11 cellular contexts compared by ENCODE assay signal in genomic region chr5:143812085-143812705, GRCh38. TPM values are rescaled to one million over a fixed set of nuclear protein-coding genes. Genes with fewer than 3 reads are reported as not detected.
DNase-seq lines count a peak whose midpoint lies in the region; ATAC-seq lines count a peak whose summit lies in the region.
"Had no signal": no experiment of that assay in that cellular context is flagged by ENCODE, and none has a peak within 500 bp of the region (broad histone marks: within the 10 kb centered on the region; RNA-seq: fewer than 3 reads in every experiment).

TSS of gene HMHB1 (plus strand) at chr5:143812161.

- peaks cover 5 to 14% (median 6%) of the 10 kb centered on the region in 3 donors for H3K4me1 Mint-ChIP-seq in IgD-negative memory B cell
- H3K4me1 Mint-ChIP-seq in activated naive CD8-positive, alpha-beta T cell treated with anti-CD3 and anti-CD28 coated beads, Interleukin-2, amount 50 U/mL, for 24 hours, result peaks cover 18% of the 10 kb centered on the region
- H3K4me1 Mint-ChIP-seq: neural crest cell had no signal

- H3K27me3 Mint-ChIP-seq in IgD-negative memory B cell, result peaks cover 3% of the 10 kb centered on the region
- peaks cover 4% of the 10 kb centered on the region for H3K27me3 Mint-ChIP-seq in activated naive CD8-positive, alpha-beta T cell treated with anti-CD3 and anti-CD28 coated beads, Interleukin-2, amount 50 U/mL, for 24 hours

- peak within 1 kb of the TSS in 1 of 3 donors; percentile 84 for H3K27ac Mint-ChIP-seq in IgD-negative memory B cell
- peak within 1 kb of the TSS; percentile 55 for H3K27ac Mint-ChIP-seq in activated naive CD8-positive, alpha-beta T cell treated with anti-CD3 and anti-CD28 coated beads, Interleukin-2, amount 50 U/mL, for 24 hours

- peaks cover 2% of the 10 kb centered on the region for H3K36me3 Mint-ChIP-seq in IgD-negative memory B cell
- no peaks in the 10 kb centered on the region for H3K36me3 Mint-ChIP-seq in activated naive CD8-positive, alpha-beta T cell treated with anti-CD3 and anti-CD28 coated beads, Interleukin-2, amount 50 U/mL, for 24 hours (ENCODE audit: low read depth)

- peak within 1 kb of the TSS in 3 of 4 donors; percentile 30 to 71 (median 70) for H3K4me3 Mint-ChIP-seq in IgD-negative memory B cell
- peak within 1 kb of the TSS; percentile 73 for H3K4me3 Mint-ChIP-seq in activated naive CD8-positive, alpha-beta T cell treated with anti-CD3 and anti-CD28 coated beads, Interleukin-2, amount 50 U/mL, for 24 hours
- H3K4me3 Mint-ChIP-seq: neural crest cell had no signal

- DNase-seq in DMS53 (lab: John Stamatoyannopoulos, UW), result peak; percentile 59
- DNase-seq in activated naive CD8-positive, alpha-beta T cell treated with anti-CD3 and anti-CD28 coated beads, Interleukin-2, amount 50 U/mL, for 24 hours, result no peak
- DNase-seq in SKM-1 treated with dmso at 0.1 percent for 144 hours (lab: John Stamatoyannopoulos, UW; ENCODE audit: unreplicated experiment), result no peak
- DNase-seq in HCEC 1CT, result no peak
- no peak for DNase-seq in NCI-H1105 treated with DMSO at 0.1 percent for 48 hours (lab: John Stamatoyannopoulos, UW)
- DNase-seq in HuH-7 (ENCODE audit: low spot score), result no peak
- DNase-seq: NCI-H2081 treated with DMSO at 0.1 percent for 48 hours; stimulated activated CD4-positive, alpha-beta T cell treated with anti-CD3 and anti-CD28 coated beads, Interleukin-4, amount 100 ng/mL, for 24 hours had no signal

- ATAC-seq in GM19395 (IDR thresholded peaks at IDR 0.05; ENCODE audit: unreplicated experiment), result peak; percentile 75
- ATAC-seq in activated naive CD8-positive, alpha-beta T cell treated with anti-CD3 and anti-CD28 coated beads, Interleukin-2, amount 50 U/mL, for 24 hours, result no peak

- H3K9me3 Mint-ChIP-seq in IgD-negative memory B cell, result peaks cover 0 to 3% (median 3%) of the 10 kb centered on the region in 3 donors
- H3K9me3 Mint-ChIP-seq in activated naive CD8-positive, alpha-beta T cell treated with anti-CD3 and anti-CD28 coated beads, Interleukin-2, amount 50 U/mL, for 24 hours, result peaks cover 3% of the 10 kb centered on the region

RNA-seq across cellular contexts. Expression of gene HMHB1, which starts in this region (rescaled TPM):
- polyA plus RNA-seq in IgD-negative memory B cell, result not detected
